ENCODE assay signal across 1 cellular context in genomic region chr11:65435981-65436411, GRCh38.
TF ChIP-seq lines count a peak whose summit lies in the region.

No MANE protein-coding gene starts in this region.

TF ChIP-seq in IMR-90, 13 proteins besides CTCF, POLR2A, EP300 and RAD21 (continued from another document):
- TF ChIP-seq, protein P1, sequence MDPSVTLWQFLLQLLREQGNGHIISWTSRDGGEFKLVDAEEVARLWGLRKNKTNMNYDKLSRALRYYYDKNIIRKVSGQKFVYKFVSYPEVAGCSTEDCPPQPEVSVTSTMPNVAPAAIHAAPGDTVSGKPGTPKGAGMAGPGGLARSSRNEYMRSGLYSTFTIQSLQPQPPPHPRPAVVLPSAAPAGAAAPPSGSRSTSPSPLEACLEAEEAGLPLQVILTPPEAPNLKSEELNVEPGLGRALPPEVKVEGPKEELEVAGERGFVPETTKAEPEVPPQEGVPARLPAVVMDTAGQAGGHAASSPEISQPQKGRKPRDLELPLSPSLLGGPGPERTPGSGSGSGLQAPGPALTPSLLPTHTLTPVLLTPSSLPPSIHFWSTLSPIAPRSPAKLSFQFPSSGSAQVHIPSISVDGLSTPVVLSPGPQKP (IDR thresholded peaks at IDR 0.05; ENCODE audit: borderline replicate concordance, low read depth, low read length), result no peak
- no peak for TF ChIP-seq RFX5 (IDR thresholded peaks at IDR 0.05; ENCODE audit: low read depth, low read length)
- TF ChIP-seq RCOR1 (IDR thresholded peaks at IDR 0.05; ENCODE audit: insufficient replicate concordance, low read length), result no peak
- TF ChIP-seq MXI1 (IDR thresholded peaks at IDR 0.05; ENCODE audit: borderline replicate concordance, low read depth, low read length), result no peak
